In the genomic region with DNA sequence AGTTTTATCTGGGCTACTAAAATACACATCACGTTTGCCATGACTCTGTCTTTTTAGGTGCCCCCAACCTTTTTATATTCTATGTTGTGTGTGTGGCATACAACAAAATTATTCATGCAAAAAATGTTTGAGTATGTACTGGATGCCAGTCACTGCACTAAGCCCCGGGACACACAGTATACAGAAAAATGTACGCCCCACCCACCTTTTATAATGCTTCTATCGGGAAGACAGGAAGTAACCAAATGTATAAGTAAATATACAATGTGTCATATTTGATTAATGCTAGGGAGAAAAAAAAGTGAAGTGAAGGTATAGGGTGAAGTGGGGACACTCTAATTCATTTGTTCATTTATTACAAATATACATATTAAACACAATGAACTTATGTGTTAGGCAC, we compare ENCODE assay signal across 28 cellular contexts.
"Had no signal": no experiment of that assay in that cellular context is flagged by ENCODE, and none has a peak within 500 bp of the region (broad histone marks: within the 10 kb centered on the region; RNA-seq: fewer than 3 reads in every experiment).

No MANE protein-coding gene starts in this region.

- DNase-seq: activated CD4-positive, alpha-beta T cell treated with anti-CD3 and anti-CD28 coated beads, Interleukin-2, amount 10 ng/mL, durations not matched to agents 24 days and 14 days; activated CD4-positive, alpha-beta T cell treated with anti-CD3 and anti-CD28 coated beads, Interleukin-2, amount 50 U/mL, for 4 hours; activated CD8-positive, alpha-beta T cell treated with anti-CD3 and anti-CD28 coated beads for 36 hours; activated effector memory CD4-positive, alpha-beta T cell treated with anti-CD3 and anti-CD28 coated beads, Interleukin-2, amount 50 U/mL, for 16 hours; activated naive CD4-positive, alpha-beta T cell; activated naive CD4-positive, alpha-beta T cell treated with anti-CD3 and anti-CD28 coated beads, Interleukin-2, amount 50 U/mL, for 16 hours; activated naive CD8-positive, alpha-beta T cell treated with anti-CD3 and anti-CD28 coated beads for 36 hours; activated T-cell treated with anti-CD3 and anti-CD28 coated beads, Interleukin-2, amount 50 U/mL, for 1 hour; activated T-cell treated with anti-CD3 and anti-CD28 coated beads, Interleukin-2, amount 50 U/mL, for 72 hours; amniotic stem cell; aorta; brain microvascular endothelial cell; Karpas-422; KBM-7; MG63; NCI-H1048; NCI-H1105 treated with DMSO at 0.1 percent for 48 hours; NCI-H1436; NCI-H1694; NCI-H1930; NCI-H2081 treated with DMSO at 0.1 percent for 48 hours; NCI-H226; Peyer's patch; Right ventricle myocardium superior; RPMI8226 had no signal

- ATAC-seq: activated CD8-positive, alpha-beta T cell treated with anti-CD3 and anti-CD28 coated beads for 36 hours; activated T-cell treated with anti-CD3 and anti-CD28 coated beads, Interleukin-2, amount 50 U/mL, for 72 hours; activated T-helper 17 cell treated with anti-CD3 and anti-CD28 coated beads, Interleukin-2, amount 50 U/mL, for 72 hours had no signal

- H3K27ac ChIP-seq: brain microvascular endothelial cell, Peyer's patch, SJCRH30, SK-N-MC had no signal
